ENCODE assay signal across 1 cellular context in genomic region chr1:25779894-25780293, GRCh38.
TF ChIP-seq lines count a peak whose summit lies in the region.

No MANE protein-coding gene starts in this region.

TF ChIP-seq in IMR-90, 13 proteins besides CTCF, POLR2A, EP300 and RAD21:
- TF ChIP-seq MXI1 (IDR thresholded peaks at IDR 0.05; ENCODE audit: borderline replicate concordance, low read depth, low read length) (no peak), ELK1 (IDR thresholded peaks at IDR 0.05; ENCODE audit: borderline replicate concordance, low read depth, low read length) (no peak), CHD1 (IDR thresholded peaks at IDR 0.05; ENCODE audit: low read depth, low read length) (no peak), MAZ (IDR thresholded peaks at IDR 0.05; ENCODE audit: borderline replicate concordance, low read depth, low read length) (no peak), NFE2L2 (IDR thresholded peaks at IDR 0.05; ENCODE audit: low read depth, low read length) (no peak), BHLHE40 (IDR thresholded peaks at IDR 0.05; ENCODE audit: low read depth, low read length) (no peak), FOS (IDR thresholded peaks at IDR 0.05; ENCODE audit: low read depth, low read length) (no peak)
